ENCODE assay signal across 1 cellular context in the genomic region with DNA sequence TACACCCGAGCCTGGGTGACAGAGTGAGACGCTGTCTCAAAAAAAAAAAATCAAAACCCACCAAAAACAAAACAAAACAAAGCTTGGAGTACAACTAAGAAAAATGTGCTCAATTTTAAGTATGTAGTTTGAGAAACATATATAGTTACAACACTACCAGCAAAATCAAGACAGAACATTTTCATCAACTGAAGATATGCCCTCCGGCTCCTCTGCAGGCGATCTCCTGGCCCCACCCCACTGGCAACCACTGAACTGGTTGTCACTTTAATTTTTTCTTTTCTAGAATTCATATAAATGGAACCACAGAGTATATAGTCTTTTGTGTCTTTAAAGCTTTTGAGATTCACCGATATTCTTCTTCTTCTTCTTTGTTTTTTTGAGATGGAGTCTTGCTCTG.
TF ChIP-seq lines count a peak whose summit lies in the region.

No MANE protein-coding gene starts in this region.

TF ChIP-seq in HEK293, 187 proteins besides CTCF, POLR2A, EP300 and RAD21:
- TF ChIP-seq, protein P1, sequence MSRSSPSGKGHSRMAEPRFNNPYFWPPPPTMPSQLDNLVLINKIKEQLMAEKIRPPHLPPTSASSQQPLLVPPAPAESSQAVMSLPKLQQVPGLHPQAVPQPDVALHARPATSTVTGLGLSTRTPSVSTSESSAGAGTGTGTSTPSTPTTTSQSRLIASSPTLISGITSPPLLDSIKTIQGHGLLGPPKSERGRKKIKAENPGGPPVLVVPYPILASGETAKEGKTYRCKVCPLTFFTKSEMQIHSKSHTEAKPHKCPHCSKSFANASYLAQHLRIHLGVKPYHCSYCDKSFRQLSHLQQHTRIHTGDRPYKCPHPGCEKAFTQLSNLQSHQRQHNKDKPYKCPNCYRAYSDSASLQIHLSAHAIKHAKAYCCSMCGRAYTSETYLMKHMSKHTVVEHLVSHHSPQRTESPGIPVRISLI (tag by site-specific recombination; IDR thresholded peaks at IDR 0.05), result 0 out of 2 replicates have a peak, but pooled peaks have one; percentile 4
- TF ChIP-seq ZNF202 (tag by site-specific recombination; IDR thresholded peaks at IDR 0.05; ENCODE audit: borderline replicate concordance) (no peak), ZFHX2 (tag by site-specific recombination; conservative IDR thresholded peaks at IDR 0.05) (no peak), ZBTB48 (tag by site-specific recombination; IDR thresholded peaks at IDR 0.05) (no peak), ZNF544 (tag by site-specific recombination; IDR thresholded peaks at IDR 0.05) (no peak), OVOL3 (tag by site-specific recombination; IDR thresholded peaks at IDR 0.05) (no peak)
